ENCODE assay signal across 2 cellular contexts in the genomic region with DNA sequence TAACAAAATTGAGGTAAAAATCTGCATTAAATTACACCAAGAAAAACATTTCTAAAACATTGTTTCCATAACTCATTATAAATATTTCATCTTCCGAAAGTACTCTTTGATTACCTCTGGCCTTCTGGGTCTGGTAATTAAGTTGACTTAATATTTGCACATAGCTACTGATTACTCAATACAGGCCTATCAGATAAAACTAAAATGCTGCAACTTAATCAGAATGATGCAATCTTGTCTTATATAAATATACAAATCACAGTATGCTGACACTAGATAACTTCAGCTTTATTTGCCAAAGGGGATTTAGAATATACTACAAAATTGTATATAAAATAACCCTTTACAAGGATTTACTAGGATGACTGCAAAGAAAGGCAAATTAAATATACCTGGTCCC.
A peak's percentile ranks its signal among the peaks of the same experiment; 100 is the strongest.
TF ChIP-seq lines count a peak whose summit lies in the region.

No MANE protein-coding gene starts in this region.

TF ChIP-seq in IMR-90, 13 proteins besides CTCF, POLR2A, EP300 and RAD21:
- TF ChIP-seq MXI1 (IDR thresholded peaks at IDR 0.05; ENCODE audit: borderline replicate concordance, low read depth, low read length), result no peak
- peak; percentile 50; the same call in 1 of the 2 replicates for TF ChIP-seq RFX5 (IDR thresholded peaks at IDR 0.05; ENCODE audit: low read depth, low read length)
- no peak for TF ChIP-seq MAFK (IDR thresholded peaks at IDR 0.05; ENCODE audit: low read depth, low read length)
- TF ChIP-seq FOS (IDR thresholded peaks at IDR 0.05; ENCODE audit: low read depth, low read length), result no peak
- TF ChIP-seq SMC3 (IDR thresholded peaks at IDR 0.05; ENCODE audit: low read depth, low read length), result no peak
- TF ChIP-seq, protein P1, sequence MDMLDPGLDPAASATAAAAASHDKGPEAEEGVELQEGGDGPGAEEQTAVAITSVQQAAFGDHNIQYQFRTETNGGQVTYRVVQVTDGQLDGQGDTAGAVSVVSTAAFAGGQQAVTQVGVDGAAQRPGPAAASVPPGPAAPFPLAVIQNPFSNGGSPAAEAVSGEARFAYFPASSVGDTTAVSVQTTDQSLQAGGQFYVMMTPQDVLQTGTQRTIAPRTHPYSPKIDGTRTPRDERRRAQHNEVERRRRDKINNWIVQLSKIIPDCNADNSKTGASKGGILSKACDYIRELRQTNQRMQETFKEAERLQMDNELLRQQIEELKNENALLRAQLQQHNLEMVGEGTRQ (IDR thresholded peaks at IDR 0.05; ENCODE audit: low read depth, low read length), result no peak
- peak; percentile 89 for TF ChIP-seq CEBPB (IDR thresholded peaks at IDR 0.05; ENCODE audit: low read depth, low read length)
TF ChIP-seq in IMR-90: peak in this region for 2.

TF ChIP-seq in HepG2, 621 proteins besides CTCF, POLR2A, EP300 and RAD21:
- TF ChIP-seq ZNF543 (CRISPR knock-in tag; IDR thresholded peaks at IDR 0.05) (no peak), BRCA1 (CRISPR knock-in tag; IDR thresholded peaks at IDR 0.05) (no peak), STAG1 (CRISPR knock-in tag; IDR thresholded peaks at IDR 0.05) (no peak), ZNF101 (CRISPR knock-in tag; IDR thresholded peaks at IDR 0.05; ENCODE audit: borderline replicate concordance, low read depth) (no peak), ZNF747 (CRISPR knock-in tag; IDR thresholded peaks at IDR 0.05; ENCODE audit: borderline replicate concordance) (no peak), ATF7 (IDR thresholded peaks at IDR 0.05) (peak; percentile 40; the same call in 1 of the 2 replicates), ATF7 (CRISPR knock-in tag; IDR thresholded peaks at IDR 0.05) (no peak), ZNF629 (CRISPR knock-in tag; conservative IDR thresholded peaks at IDR 0.05) (no peak), KLF15 (CRISPR knock-in tag; IDR thresholded peaks at IDR 0.05; ENCODE audit: borderline replicate concordance) (no peak), ZC3H4 (CRISPR knock-in tag; IDR thresholded peaks at IDR 0.05; ENCODE audit: borderline replicate concordance) (no peak), ZNF432 (CRISPR knock-in tag; IDR thresholded peaks at IDR 0.05; ENCODE audit: borderline replicate concordance) (no peak), CEBPG (CRISPR knock-in tag; IDR thresholded peaks at IDR 0.05) (peak; percentile 43), TBX2 (CRISPR knock-in tag; IDR thresholded peaks at IDR 0.05; ENCODE audit: borderline replicate concordance) (no peak), ZNF891 (CRISPR knock-in tag; IDR thresholded peaks at IDR 0.05) (no peak), CEBPB (IDR thresholded peaks at IDR 0.05; ENCODE audit: borderline replicate concordance, low read depth, low read length) (peak; percentile 84), GFI1 (CRISPR knock-in tag; IDR thresholded peaks at IDR 0.05; ENCODE audit: borderline replicate concordance) (peak; percentile 34; the same call in 1 of the 2 replicates), NAIF1 (CRISPR knock-in tag; IDR thresholded peaks at IDR 0.05; ENCODE audit: borderline replicate concordance) (no peak)
- TF ChIP-seq, protein P2, sequence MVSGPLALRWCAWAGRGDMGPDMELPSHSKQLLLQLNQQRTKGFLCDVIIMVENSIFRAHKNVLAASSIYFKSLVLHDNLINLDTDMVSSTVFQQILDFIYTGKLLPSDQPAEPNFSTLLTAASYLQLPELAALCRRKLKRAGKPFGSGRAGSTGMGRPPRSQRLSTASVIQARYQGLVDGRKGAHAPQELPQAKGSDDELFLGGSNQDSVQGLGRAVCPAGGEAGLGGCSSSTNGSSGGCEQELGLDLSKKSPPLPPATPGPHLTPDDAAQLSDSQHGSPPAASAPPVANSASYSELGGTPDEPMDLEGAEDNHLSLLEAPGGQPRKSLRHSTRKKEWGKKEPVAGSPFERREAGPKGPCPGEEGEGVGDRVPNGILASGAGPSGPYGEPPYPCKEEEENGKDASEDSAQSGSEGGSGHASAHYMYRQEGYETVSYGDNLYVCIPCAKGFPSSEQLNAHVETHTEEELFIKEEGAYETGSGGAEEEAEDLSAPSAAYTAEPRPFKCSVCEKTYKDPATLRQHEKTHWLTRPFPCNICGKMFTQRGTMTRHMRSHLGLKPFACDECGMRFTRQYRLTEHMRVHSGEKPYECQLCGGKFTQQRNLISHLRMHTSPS (CRISPR knock-in tag; IDR thresholded peaks at IDR 0.05; ENCODE audit: low read depth), result no peak
- TF ChIP-seq, protein P3, sequence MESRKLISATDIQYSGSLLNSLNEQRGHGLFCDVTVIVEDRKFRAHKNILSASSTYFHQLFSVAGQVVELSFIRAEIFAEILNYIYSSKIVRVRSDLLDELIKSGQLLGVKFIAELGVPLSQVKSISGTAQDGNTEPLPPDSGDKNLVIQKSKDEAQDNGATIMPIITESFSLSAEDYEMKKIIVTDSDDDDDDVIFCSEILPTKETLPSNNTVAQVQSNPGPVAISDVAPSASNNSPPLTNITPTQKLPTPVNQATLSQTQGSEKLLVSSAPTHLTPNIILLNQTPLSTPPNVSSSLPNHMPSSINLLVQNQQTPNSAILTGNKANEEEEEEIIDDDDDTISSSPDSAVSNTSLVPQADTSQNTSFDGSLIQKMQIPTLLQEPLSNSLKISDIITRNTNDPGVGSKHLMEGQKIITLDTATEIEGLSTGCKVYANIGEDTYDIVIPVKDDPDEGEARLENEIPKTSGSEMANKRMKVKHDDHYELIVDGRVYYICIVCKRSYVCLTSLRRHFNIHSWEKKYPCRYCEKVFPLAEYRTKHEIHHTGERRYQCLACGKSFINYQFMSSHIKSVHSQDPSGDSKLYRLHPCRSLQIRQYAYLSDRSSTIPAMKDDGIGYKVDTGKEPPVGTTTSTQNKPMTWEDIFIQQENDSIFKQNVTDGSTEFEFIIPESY (CRISPR knock-in tag; IDR thresholded peaks at IDR 0.05), result no peak
- TF ChIP-seq, protein P4, sequence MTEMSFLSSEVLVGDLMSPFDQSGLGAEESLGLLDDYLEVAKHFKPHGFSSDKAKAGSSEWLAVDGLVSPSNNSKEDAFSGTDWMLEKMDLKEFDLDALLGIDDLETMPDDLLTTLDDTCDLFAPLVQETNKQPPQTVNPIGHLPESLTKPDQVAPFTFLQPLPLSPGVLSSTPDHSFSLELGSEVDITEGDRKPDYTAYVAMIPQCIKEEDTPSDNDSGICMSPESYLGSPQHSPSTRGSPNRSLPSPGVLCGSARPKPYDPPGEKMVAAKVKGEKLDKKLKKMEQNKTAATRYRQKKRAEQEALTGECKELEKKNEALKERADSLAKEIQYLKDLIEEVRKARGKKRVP (CRISPR knock-in tag; IDR thresholded peaks at IDR 0.05), result peak; percentile 6 to 64; a peak in 1 of 4 replicates
- TF ChIP-seq, protein P5, sequence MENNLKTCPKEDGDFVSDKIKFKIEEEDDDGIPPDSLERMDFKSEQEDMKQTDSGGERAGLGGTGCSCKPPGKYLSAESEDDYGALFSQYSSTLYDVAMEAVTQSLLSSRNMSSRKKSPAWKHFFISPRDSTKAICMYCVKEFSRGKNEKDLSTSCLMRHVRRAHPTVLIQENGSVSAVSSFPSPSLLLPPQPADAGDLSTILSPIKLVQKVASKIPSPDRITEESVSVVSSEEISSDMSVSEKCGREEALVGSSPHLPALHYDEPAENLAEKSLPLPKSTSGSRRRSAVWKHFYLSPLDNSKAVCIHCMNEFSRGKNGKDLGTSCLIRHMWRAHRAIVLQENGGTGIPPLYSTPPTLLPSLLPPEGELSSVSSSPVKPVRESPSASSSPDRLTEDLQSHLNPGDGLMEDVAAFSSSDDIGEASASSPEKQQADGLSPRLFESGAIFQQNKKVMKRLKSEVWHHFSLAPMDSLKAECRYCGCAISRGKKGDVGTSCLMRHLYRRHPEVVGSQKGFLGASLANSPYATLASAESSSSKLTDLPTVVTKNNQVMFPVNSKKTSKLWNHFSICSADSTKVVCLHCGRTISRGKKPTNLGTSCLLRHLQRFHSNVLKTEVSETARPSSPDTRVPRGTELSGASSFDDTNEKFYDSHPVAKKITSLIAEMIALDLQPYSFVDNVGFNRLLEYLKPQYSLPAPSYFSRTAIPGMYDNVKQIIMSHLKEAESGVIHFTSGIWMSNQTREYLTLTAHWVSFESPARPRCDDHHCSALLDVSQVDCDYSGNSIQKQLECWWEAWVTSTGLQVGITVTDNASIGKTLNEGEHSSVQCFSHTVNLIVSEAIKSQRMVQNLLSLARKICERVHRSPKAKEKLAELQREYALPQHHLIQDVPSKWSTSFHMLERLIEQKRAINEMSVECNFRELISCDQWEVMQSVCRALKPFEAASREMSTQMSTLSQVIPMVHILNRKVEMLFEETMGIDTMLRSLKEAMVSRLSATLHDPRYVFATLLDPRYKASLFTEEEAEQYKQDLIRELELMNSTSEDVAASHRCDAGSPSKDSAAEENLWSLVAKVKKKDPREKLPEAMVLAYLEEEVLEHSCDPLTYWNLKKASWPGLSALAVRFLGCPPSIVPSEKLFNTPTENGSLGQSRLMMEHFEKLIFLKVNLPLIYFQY (CRISPR knock-in tag; IDR thresholded peaks at IDR 0.05; ENCODE audit: borderline replicate concordance), result no peak
- TF ChIP-seq, protein P6, sequence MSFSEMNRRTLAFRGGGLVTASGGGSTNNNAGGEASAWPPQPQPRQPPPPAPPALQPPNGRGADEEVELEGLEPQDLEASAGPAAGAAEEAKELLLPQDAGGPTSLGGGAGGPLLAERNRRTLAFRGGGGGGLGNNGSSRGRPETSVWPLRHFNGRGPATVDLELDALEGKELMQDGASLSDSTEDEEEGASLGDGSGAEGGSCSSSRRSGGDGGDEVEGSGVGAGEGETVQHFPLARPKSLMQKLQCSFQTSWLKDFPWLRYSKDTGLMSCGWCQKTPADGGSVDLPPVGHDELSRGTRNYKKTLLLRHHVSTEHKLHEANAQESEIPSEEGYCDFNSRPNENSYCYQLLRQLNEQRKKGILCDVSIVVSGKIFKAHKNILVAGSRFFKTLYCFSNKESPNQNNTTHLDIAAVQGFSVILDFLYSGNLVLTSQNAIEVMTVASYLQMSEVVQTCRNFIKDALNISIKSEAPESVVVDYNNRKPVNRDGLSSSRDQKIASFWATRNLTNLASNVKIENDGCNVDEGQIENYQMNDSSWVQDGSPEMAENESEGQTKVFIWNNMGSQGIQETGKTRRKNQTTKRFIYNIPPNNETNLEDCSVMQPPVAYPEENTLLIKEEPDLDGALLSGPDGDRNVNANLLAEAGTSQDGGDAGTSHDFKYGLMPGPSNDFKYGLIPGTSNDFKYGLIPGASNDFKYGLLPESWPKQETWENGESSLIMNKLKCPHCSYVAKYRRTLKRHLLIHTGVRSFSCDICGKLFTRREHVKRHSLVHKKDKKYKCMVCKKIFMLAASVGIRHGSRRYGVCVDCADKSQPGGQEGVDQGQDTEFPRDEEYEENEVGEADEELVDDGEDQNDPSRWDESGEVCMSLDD (CRISPR knock-in tag; IDR thresholded peaks at IDR 0.05; ENCODE audit: borderline replicate concordance), result no peak
